Comparison of ENCODE assay signal across 8 cellular contexts in the genomic region with DNA sequence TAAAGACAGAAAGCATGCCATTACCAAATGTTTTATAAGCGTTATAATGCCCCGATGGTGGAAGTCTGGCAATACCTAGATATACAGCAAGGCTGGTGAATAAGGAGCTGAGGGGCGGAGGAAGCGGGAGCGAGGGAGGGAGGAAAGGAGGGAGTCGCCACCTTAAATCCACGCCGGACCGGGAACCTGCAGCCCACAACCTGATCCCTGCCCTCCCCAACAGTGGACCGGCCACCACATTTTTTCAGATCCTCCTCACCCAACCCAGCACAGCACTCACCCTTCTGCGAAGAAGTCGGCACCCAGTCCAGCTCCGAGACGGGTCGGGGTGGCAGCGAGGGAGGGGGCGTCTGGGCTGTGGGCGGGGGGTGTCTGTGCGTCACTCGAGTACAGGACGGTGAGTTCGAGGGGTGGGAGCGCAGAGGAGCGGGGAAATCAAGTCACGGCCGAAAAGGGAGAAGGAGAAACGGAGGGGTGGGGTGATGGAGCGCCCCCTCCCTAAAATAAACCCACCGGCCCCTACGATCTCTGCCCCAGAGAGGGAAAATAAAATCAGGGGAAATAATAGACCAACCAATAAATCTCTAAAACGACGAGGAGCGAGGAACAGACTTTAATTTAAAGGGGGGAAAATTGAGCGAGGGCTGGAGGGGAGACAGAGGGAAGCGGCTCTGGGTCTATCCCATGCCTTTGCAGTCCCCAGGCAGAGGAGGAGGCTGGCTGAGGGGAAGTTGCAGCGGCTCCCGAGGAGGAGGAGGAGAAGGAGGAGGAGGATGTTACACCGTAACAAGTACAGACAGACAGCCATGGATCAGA.
DNase-seq lines count a peak whose midpoint lies in the region; ATAC-seq lines count a peak whose summit lies in the region.

No MANE protein-coding gene starts in this region.

- DNase-seq in CD1c-positive myeloid dendritic cell (ENCODE audit: extremely low spot score), result peak; percentile 60
- DNase-seq in activated CD4-positive, alpha-beta T cell treated with anti-CD3 and anti-CD28 coated beads, Interleukin-2, amount 10 ng/mL, durations not matched to agents 7 days and 5 days, result peak; percentile 31
- peak; percentile 57 for DNase-seq in left lobe of liver (ENCODE audit: low spot score)
- peak; percentile 27 for DNase-seq in stimulated activated CD4-positive, alpha-beta T cell treated with anti-CD3 and anti-CD28 coated beads, Interleukin-1b, Interleukin-23, amount 100 ng/mL, for 48 hours

- peak overlapping the region; percentile 79 to 99 (median 98) for H3K4me3 Mint-ChIP-seq in IgD-negative memory B cell
- H3K4me3 Mint-ChIP-seq in activated CD4-positive, alpha-beta T cell treated with anti-CD3 and anti-CD28 coated beads, Interleukin-2, amount 10 ng/mL, durations not matched to agents 7 days and 5 days, result peak overlapping the region; percentile 98
- peak overlapping the region; percentile 97 for H3K4me3 Mint-ChIP-seq in dendritic cell treated with granulocyte-macrophage colony-stimulating factor and Interleukin-4, amounts not matched to agents 40 ng/mL and 50 ng/mL, for 4 days

- peak overlapping the region; percentile 57 to 99 (median 94) for H3K27ac Mint-ChIP-seq in IgD-negative memory B cell
- H3K27ac Mint-ChIP-seq in activated CD4-positive, alpha-beta T cell treated with anti-CD3 and anti-CD28 coated beads, Interleukin-2, amount 10 ng/mL, durations not matched to agents 7 days and 5 days, result peak overlapping the region; percentile 98
- peak overlapping the region; percentile 99 for H3K27ac Mint-ChIP-seq in dendritic cell treated with granulocyte-macrophage colony-stimulating factor and Interleukin-4, amounts not matched to agents 40 ng/mL and 50 ng/mL, for 4 days

- CTCF ChIA-PET in activated CD4-positive, alpha-beta T cell treated with anti-CD3 and anti-CD28 coated beads, Interleukin-2, amount 10 ng/mL, durations not matched to agents 7 days and 5 days (lab: Charles Lee), result interaction anchor here (0.6 to 7.3 kb wide), 14 partner anchors 9 to 483 kb away, joined by 3 to 49 read pairs (median 4); partner anchors contain the start of gene SERTAD2

- POLR2A ChIA-PET in activated CD4-positive, alpha-beta T cell treated with anti-CD3 and anti-CD28 coated beads, Interleukin-2, amount 10 ng/mL, durations not matched to agents 7 days and 5 days (lab: Charles Lee), result interaction anchor here (0.7 to 1.5 kb wide), 7 partner anchors 8 to 226 kb away, joined by 3 to 5 read pairs (median 3); no protein-coding TSS in a partner anchor

- H3K4me1 Mint-ChIP-seq in IgD-negative memory B cell, result peaks cover 15 to 26% (median 21%) of the 10 kb centered on the region in 3 donors
- peaks cover 26% of the 10 kb centered on the region for H3K4me1 Mint-ChIP-seq in activated CD4-positive, alpha-beta T cell treated with anti-CD3 and anti-CD28 coated beads, Interleukin-2, amount 10 ng/mL, durations not matched to agents 7 days and 5 days
- peaks cover 30% of the 10 kb centered on the region for H3K4me1 Mint-ChIP-seq in dendritic cell treated with granulocyte-macrophage colony-stimulating factor and Interleukin-4, amounts not matched to agents 40 ng/mL and 50 ng/mL, for 4 days (ENCODE audit: low read depth)

- ATAC-seq in left lobe of liver (no peak), HG03520 (IDR thresholded peaks at IDR 0.05; ENCODE audit: unreplicated experiment) (no peak), HG02885 (IDR thresholded peaks at IDR 0.05; ENCODE audit: poor library complexity, unreplicated experiment) (no peak)

- intact Hi-C loops in dendritic cell treated with granulocyte-macrophage colony-stimulating factor and Interleukin-4, amounts not matched to agents 40 ng/mL and 50 ng/mL, for 4 days (cut with micrococcal nuclease), result loop anchor here (1.0 to 5.0 kb wide), 3 partner anchors 19 to 228 kb away; partner anchors contain the start of gene AFTPH

- H3K27me3 Mint-ChIP-seq in IgD-negative memory B cell, result no peaks in the 10 kb centered on the region
- no peaks in the 10 kb centered on the region for H3K27me3 Mint-ChIP-seq in activated CD4-positive, alpha-beta T cell treated with anti-CD3 and anti-CD28 coated beads, Interleukin-2, amount 10 ng/mL, durations not matched to agents 7 days and 5 days
- H3K27me3 Mint-ChIP-seq in dendritic cell treated with granulocyte-macrophage colony-stimulating factor and Interleukin-4, amounts not matched to agents 40 ng/mL and 50 ng/mL, for 4 days, result no peaks in the 10 kb centered on the region

- no peaks in the 10 kb centered on the region for H3K9me3 Mint-ChIP-seq in IgD-negative memory B cell
- no peaks in the 10 kb centered on the region for H3K9me3 Mint-ChIP-seq in activated CD4-positive, alpha-beta T cell treated with anti-CD3 and anti-CD28 coated beads, Interleukin-2, amount 10 ng/mL, durations not matched to agents 7 days and 5 days
- H3K9me3 Mint-ChIP-seq in dendritic cell treated with granulocyte-macrophage colony-stimulating factor and Interleukin-4, amounts not matched to agents 40 ng/mL and 50 ng/mL, for 4 days, result no peaks in the 10 kb centered on the region

- peaks cover 3% of the 10 kb centered on the region for H3K36me3 Mint-ChIP-seq in IgD-negative memory B cell
- H3K36me3 Mint-ChIP-seq in activated CD4-positive, alpha-beta T cell treated with anti-CD3 and anti-CD28 coated beads, Interleukin-2, amount 10 ng/mL, durations not matched to agents 7 days and 5 days (ENCODE audit: low read depth), result no peaks in the 10 kb centered on the region
- peaks cover 9% of the 10 kb centered on the region for H3K36me3 Mint-ChIP-seq in dendritic cell treated with granulocyte-macrophage colony-stimulating factor and Interleukin-4, amounts not matched to agents 40 ng/mL and 50 ng/mL, for 4 days (ENCODE audit: low read depth)
